In the genomic region with DNA sequence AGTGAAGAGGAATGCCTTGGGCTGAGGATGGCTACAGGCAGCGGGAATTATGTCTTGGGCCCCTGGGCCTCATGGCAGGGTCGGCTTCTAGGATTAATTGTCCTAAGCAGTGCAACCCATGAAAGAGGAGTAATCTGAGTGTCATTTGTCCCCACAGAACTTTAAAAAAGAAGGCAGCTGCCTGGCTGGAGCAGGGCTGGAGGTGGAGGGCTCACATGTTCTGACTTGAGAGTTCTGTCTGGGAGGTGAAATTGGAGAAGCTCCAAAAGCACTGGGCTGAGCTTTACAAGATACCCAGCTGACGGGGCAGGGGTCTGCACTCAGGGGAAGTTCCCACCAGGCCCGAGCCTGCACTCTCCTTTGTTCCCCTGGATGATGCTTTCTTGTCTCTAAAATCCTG, we compare ENCODE assay signal across 22 cellular contexts. TPM values are rescaled to one million over a fixed set of nuclear protein-coding genes. Genes with fewer than 3 reads are reported as not detected.
"Had no signal": no experiment of that assay in that cellular context is flagged by ENCODE, and none has a peak within 500 bp of the region (broad histone marks: within the 10 kb centered on the region; RNA-seq: fewer than 3 reads in every experiment).

No MANE protein-coding gene starts in this region.

- H3K36me3 Mint-ChIP-seq: activated naive CD8-positive, alpha-beta T cell; WTC11 had no signal

- H3K9me3 Mint-ChIP-seq: WTC11 had no signal

- ATAC-seq: pancreas, WTC11 had no signal

- H3K27me3 Mint-ChIP-seq: activated naive CD8-positive, alpha-beta T cell had no signal

- H3K27ac ChIP-seq: colonic mucosa, esophagus squamous epithelium, pancreas, sigmoid colon, stomach, testis had no signal

- DNase-seq: activated CD4-positive, alpha-beta T cell treated with anti-CD3 and anti-CD28 coated beads for 48 hours; activated CD8-positive, alpha-beta memory T cell treated with anti-CD3 and anti-CD28 coated beads for 24 hours; activated gamma-delta T cell treated with Interleukin-2 at 50 U/mL for 16 hours; amniotic stem cell; central memory CD4-positive, alpha-beta T cell; colonic mucosa; esophagus squamous epithelium; glutamatergic neuron; hypothalamus; sigmoid colon; stimulated activated CD4-positive, alpha-beta T cell treated with anti-CD3 and anti-CD28 coated beads, Interleukin-12 subunit alpha, Interleukin-12 subunit beta, amount 100 ng/mL, for 4 hours; stimulated activated CD4-positive, alpha-beta T cell treated with anti-CD3 and anti-CD28 coated beads, Interleukin-2, amount 100 ng/mL, for 24 hours; stomach; T-helper 2 cell; testis had no signal

- H3K27ac Mint-ChIP-seq: activated naive CD8-positive, alpha-beta T cell; WTC11 had no signal

- H3K36me3 ChIP-seq: colonic mucosa, esophagus squamous epithelium, pancreas, sigmoid colon, stomach had no signal

- H3K27me3 ChIP-seq: colonic mucosa, pancreas, sigmoid colon, testis had no signal

- H3K9me3 ChIP-seq: colonic mucosa, esophagus squamous epithelium, pancreas, sigmoid colon, stomach, testis had no signal

- H3K4me3 ChIP-seq: colonic mucosa, esophagus squamous epithelium, pancreas, sigmoid colon, stomach, testis had no signal

- H3K4me3 Mint-ChIP-seq: activated naive CD8-positive, alpha-beta T cell; WTC11 had no signal

- FAIRE-seq: pancreas had no signal

- H3K4me1 ChIP-seq: colonic mucosa, esophagus squamous epithelium, pancreas, sigmoid colon, stomach had no signal

RNA-seq across cellular contexts. Expression of gene CACNA1S, which starts 22.6 kb away (rescaled TPM):
- total RNA-seq: colonic mucosa, esophagus squamous epithelium, fibroblast of villous mesenchyme, kidney epithelial cell, pancreas, sigmoid colon, ureter had no signal

RNA-seq across cellular contexts. Expression of gene ASCL5, which starts 37.4 kb away (rescaled TPM):
- total RNA-seq: colonic mucosa, esophagus squamous epithelium, fibroblast of villous mesenchyme, kidney epithelial cell, lower leg skin, sigmoid colon, ureter had no signal
